Comparison of ENCODE assay signal across 21 cellular contexts in the genomic region with DNA sequence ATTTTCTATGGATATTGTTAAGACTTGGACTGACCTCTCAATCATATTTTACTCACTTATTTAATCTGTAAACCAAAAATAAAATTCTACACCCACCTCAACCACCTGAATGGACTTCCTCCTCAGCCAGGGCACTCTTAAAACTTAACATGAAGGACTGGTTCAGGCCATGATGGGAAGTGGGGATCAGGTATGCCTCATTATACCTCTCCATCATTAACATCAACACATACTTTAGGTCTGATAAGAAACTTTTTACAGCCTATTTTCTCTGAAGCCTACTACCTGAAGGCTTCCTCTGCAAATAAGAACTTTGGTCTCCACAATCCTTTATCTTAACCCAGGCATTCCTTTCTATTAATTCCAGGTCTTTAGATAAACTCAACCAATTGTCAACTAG.
"Had no signal": no experiment of that assay in that cellular context is flagged by ENCODE, and none has a peak within 500 bp of the region (broad histone marks: within the 10 kb centered on the region; RNA-seq: fewer than 3 reads in every experiment).

No MANE protein-coding gene starts in this region.

- H3K27me3 Mint-ChIP-seq: activated CD4-positive, alpha-beta memory T cell treated with anti-CD3 and anti-CD28 coated beads, Interleukin-2, amount 10 ng/mL, durations not matched to agents 7 days and 5 days; activated naive CD4-positive, alpha-beta T cell treated with anti-CD3 and anti-CD28 coated beads, Interleukin-2, amount 10 ng/mL, durations not matched to agents 7 days and 5 days; stimulated activated naive CD8-positive, alpha-beta T cell treated with anti-CD3 and anti-CD28 coated beads, Interleukin-15, Interleukin-2, amounts not matched to agents 100 ng/mL and 50 ng/mL, for 24 hours; T-helper 17 cell had no signal

- DNase-seq: activated CD4-positive, alpha-beta memory T cell treated with anti-CD3 and anti-CD28 coated beads, Interleukin-2, amount 10 ng/mL, durations not matched to agents 7 days and 5 days; activated CD4-positive, alpha-beta T cell treated with anti-CD3 and anti-CD28 coated beads for 48 hours; activated effector memory CD4-positive, alpha-beta T cell treated with anti-CD3 and anti-CD28 coated beads, Interleukin-2, amount 50 U/mL, for 16 hours; activated naive CD4-positive, alpha-beta T cell treated with anti-CD3 and anti-CD28 coated beads, Interleukin-2, amount 10 ng/mL, durations not matched to agents 7 days and 5 days; central memory CD4-positive, alpha-beta T cell; effector memory CD4-positive, alpha-beta T cell; esophagus squamous epithelium; head of caudate nucleus; islet precursor cell; left cardiac atrium; mucosa of descending colon; occipital lobe; stimulated activated CD4-positive, alpha-beta T cell treated with anti-CD3 and anti-CD28 coated beads, Interleukin-12 subunit alpha, Interleukin-12 subunit beta, amount 100 ng/mL, for 4 hours; substantia nigra; SW 1271; T-helper 17 cell; thyroid gland had no signal

- H3K36me3 ChIP-seq: esophagus squamous epithelium, gastroesophageal sphincter, prostate gland, right atrium auricular region, thyroid gland had no signal

- H3K4me1 Mint-ChIP-seq: activated CD4-positive, alpha-beta memory T cell treated with anti-CD3 and anti-CD28 coated beads, Interleukin-2, amount 10 ng/mL, durations not matched to agents 7 days and 5 days; activated naive CD4-positive, alpha-beta T cell treated with anti-CD3 and anti-CD28 coated beads, Interleukin-2, amount 10 ng/mL, durations not matched to agents 7 days and 5 days; T-helper 17 cell had no signal

- ATAC-seq: gastroesophageal sphincter, mucosa of descending colon, T-helper 17 cell had no signal

- H3K4me1 ChIP-seq: prostate gland, thyroid gland had no signal

- H3K9me3 ChIP-seq: esophagus squamous epithelium, gastroesophageal sphincter, prostate gland, right atrium auricular region, thyroid gland had no signal

- H3K27me3 ChIP-seq: gastroesophageal sphincter, right atrium auricular region, thyroid gland had no signal

- H3K4me3 Mint-ChIP-seq: activated CD4-positive, alpha-beta memory T cell treated with anti-CD3 and anti-CD28 coated beads, Interleukin-2, amount 10 ng/mL, durations not matched to agents 7 days and 5 days; activated naive CD4-positive, alpha-beta T cell treated with anti-CD3 and anti-CD28 coated beads, Interleukin-2, amount 10 ng/mL, durations not matched to agents 7 days and 5 days; stimulated activated naive CD8-positive, alpha-beta T cell treated with anti-CD3 and anti-CD28 coated beads, Interleukin-15, Interleukin-2, amounts not matched to agents 100 ng/mL and 50 ng/mL, for 24 hours; T-helper 17 cell had no signal

- H3K36me3 Mint-ChIP-seq: activated naive CD4-positive, alpha-beta T cell treated with anti-CD3 and anti-CD28 coated beads, Interleukin-2, amount 10 ng/mL, durations not matched to agents 7 days and 5 days had no signal

- H3K27ac ChIP-seq: esophagus squamous epithelium, gastroesophageal sphincter, prostate gland, right atrium auricular region, thyroid gland had no signal

- H3K4me3 ChIP-seq: esophagus squamous epithelium, gastroesophageal sphincter, mucosa of descending colon, prostate gland, right atrium auricular region, thyroid gland had no signal

- H3K27ac Mint-ChIP-seq: activated CD4-positive, alpha-beta memory T cell treated with anti-CD3 and anti-CD28 coated beads, Interleukin-2, amount 10 ng/mL, durations not matched to agents 7 days and 5 days; activated naive CD4-positive, alpha-beta T cell treated with anti-CD3 and anti-CD28 coated beads, Interleukin-2, amount 10 ng/mL, durations not matched to agents 7 days and 5 days; stimulated activated naive CD8-positive, alpha-beta T cell treated with anti-CD3 and anti-CD28 coated beads, Interleukin-15, Interleukin-2, amounts not matched to agents 100 ng/mL and 50 ng/mL, for 24 hours; T-helper 17 cell had no signal
